In the genomic region with DNA sequence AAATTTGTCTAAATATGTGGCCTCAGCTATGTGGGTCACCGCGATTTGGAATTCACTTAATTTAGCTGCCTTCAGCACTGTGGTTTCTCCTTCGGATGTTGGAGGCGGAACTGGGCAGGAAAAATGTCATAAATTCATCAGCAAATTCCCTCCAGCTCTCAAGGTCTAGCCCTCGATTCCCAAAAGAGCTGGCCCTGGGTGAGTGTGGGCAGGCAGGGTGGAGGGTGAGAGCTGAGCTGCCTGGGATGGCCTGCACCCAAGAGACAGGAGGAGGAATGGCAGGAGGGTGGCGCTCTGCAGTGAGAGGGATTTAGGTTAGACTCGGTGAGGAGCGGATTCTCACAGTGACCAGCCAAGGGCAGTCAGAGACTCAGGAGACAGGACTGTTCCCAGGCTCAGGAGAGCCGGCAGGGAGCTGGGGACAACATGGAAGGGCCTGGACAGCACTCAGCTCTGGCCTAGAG, we compare ENCODE assay signal across 11 cellular contexts. TPM values are rescaled to one million over a fixed set of nuclear protein-coding genes. Genes with fewer than 3 reads are reported as not detected.
DNase-seq lines count a peak whose midpoint lies in the region; ATAC-seq, FAIRE-seq and TF ChIP-seq lines count a peak whose summit lies in the region.
"Had no signal": no experiment of that assay in that cellular context is flagged by ENCODE, and none has a peak within 500 bp of the region (broad histone marks: within the 10 kb centered on the region; RNA-seq: fewer than 3 reads in every experiment).

No MANE protein-coding gene starts in this region.

- FAIRE-seq in GM12892 (lab: Jason Lieb, UNC) = no peak

- ATAC-seq in Right ventricle myocardium superior (ENCODE audit: poor library complexity) = peak; percentile 33

- intact Hi-C loops in Right ventricle myocardium superior (cut with DNase I) = no loop called here

- DNase-seq in GM04504 (ENCODE audit: low read depth) (peak; percentile 58), astrocyte of the hippocampus (ENCODE audit: low read depth, low spot score) (peak; percentile 84), Right ventricle myocardium superior (no peak), stromal cell of bone marrow (ENCODE audit: low read depth) (peak; percentile 70), NCI-H1105 (lab: John Stamatoyannopoulos, UW) (no peak), GM12892 (ENCODE audit: insufficient read length) (no peak), COLO829 (ENCODE audit: low spot score) (no peak), 8988T (no peak)
- DNase-seq: activated CD4-positive, alpha-beta T cell treated with anti-CD3 and anti-CD28 coated beads, Interleukin-2, amount 50 U/mL, for 1 hour; activated naive CD4-positive, alpha-beta T cell treated with anti-CD3 and anti-CD28 coated beads, Interleukin-2, amount 50 U/mL, for 16 hours; SJCRH30 had no signal

- no peak for TF ChIP-seq POLR2A in GM12892 (IDR thresholded peaks at IDR 0.05; ENCODE audit: low read depth, low read length)

RNA-seq across cellular contexts. Expression of gene FEM1B, which starts 57.1 kb away (rescaled TPM):
- total RNA-seq in Right ventricle myocardium superior = 40.8 TPM
- 11.4 TPM for polyA plus RNA-seq in GM12892 (2012; ENCODE audit: missing spikeins)

Comparison
In these comparisons a context has a peak if more than half of its experiments do, and no peak if none do; other contexts are left out.
1. DNase-seq: peak in GM04504 (single experiment), astrocyte of the hippocampus (single experiment) and stromal cell of bone marrow (single experiment); none in Right ventricle myocardium superior (single experiment), NCI-H1105 (single experiment), GM12892 (single experiment), COLO829 (single experiment) and 8988T (single experiment).